2 cellular contexts compared by ENCODE assay signal in the genomic region with DNA sequence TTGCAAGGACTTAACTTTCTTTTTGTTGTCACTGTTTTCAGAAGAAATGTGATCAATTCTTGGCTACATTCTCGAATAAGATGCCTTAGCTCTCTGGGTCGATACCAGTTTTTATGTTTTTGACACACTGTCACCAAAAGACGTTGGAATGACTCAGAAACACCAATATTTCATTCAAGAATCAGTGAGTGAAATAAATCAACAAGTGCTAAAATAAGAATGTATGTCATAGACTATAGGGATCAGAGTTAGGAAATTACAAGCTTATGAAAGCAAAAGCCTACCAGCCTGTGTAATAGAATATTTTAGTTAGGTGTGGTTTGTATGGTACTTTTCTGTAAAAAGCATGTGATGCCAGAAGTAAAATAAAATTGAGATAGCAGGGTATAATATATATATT.
TF ChIP-seq lines count a peak whose summit lies in the region.

No MANE protein-coding gene starts in this region.

TF ChIP-seq in A549, 52 proteins besides CTCF, POLR2A, EP300 and RAD21:
- no peak for TF ChIP-seq CHD2 (IDR thresholded peaks at IDR 0.05; ENCODE audit: low read length, partially characterized antibody)
TF ChIP-seq in A549: peak in this region for 0.

TF ChIP-seq in K562, 482 proteins besides CTCF, POLR2A, EP300 and RAD21:
- TF ChIP-seq, protein P1, sequence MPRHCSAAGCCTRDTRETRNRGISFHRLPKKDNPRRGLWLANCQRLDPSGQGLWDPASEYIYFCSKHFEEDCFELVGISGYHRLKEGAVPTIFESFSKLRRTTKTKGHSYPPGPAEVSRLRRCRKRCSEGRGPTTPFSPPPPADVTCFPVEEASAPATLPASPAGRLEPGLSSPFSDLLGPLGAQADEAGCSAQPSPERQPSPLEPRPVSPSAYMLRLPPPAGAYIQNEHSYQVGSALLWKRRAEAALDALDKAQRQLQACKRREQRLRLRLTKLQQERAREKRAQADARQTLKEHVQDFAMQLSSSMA (CRISPR knock-in tag; IDR thresholded peaks at IDR 0.05) = no peak
